Comparison of ENCODE assay signal across 35 cellular contexts in genomic region chr11:4495487-4495886, GRCh38. TPM values are rescaled to one million over a fixed set of nuclear protein-coding genes. Genes with fewer than 3 reads are reported as not detected.
A peak's percentile ranks its signal among the peaks of the same experiment; 100 is the strongest.
DNase-seq lines count a peak whose midpoint lies in the region; FAIRE-seq and TF ChIP-seq lines count a peak whose summit lies in the region.
"Had no signal": no experiment of that assay in that cellular context is flagged by ENCODE, and none has a peak within 500 bp of the region (broad histone marks: within the 10 kb centered on the region; RNA-seq: fewer than 3 reads in every experiment).

No MANE protein-coding gene starts in this region.

- no peaks in the 10 kb centered on the region for H3K4me1 ChIP-seq in HEK293 (ENCODE audit: control insufficient read depth, insufficient read depth, low read length)
- H3K4me1 ChIP-seq: A549, Peyer's patch had no signal

- peaks cover 8% of the 10 kb centered on the region for H3K27me3 Mint-ChIP-seq in activated CD4-positive, alpha-beta memory T cell treated with anti-CD3 and anti-CD28 coated beads for 36 hours
- H3K27me3 Mint-ChIP-seq in activated CD4-positive, alpha-beta memory T cell treated with anti-CD3 and anti-CD28 coated beads, Interleukin-2, amount 10 ng/mL, durations not matched to agents 7 days and 5 days = peaks cover 24% of the 10 kb centered on the region
- H3K27me3 Mint-ChIP-seq in immature natural killer cell (ENCODE audit: low read depth in 3 of 3) = peaks cover 4 to 7% (median 4%) of the 10 kb centered on the region in 3 donors

- peaks cover 4% of the 10 kb centered on the region for H3K9me3 Mint-ChIP-seq in activated CD4-positive, alpha-beta memory T cell treated with anti-CD3 and anti-CD28 coated beads for 36 hours
- peaks cover 5% of the 10 kb centered on the region for H3K9me3 Mint-ChIP-seq in activated CD4-positive, alpha-beta memory T cell treated with anti-CD3 and anti-CD28 coated beads, Interleukin-2, amount 10 ng/mL, durations not matched to agents 7 days and 5 days
- no peaks in the 10 kb centered on the region for H3K9me3 Mint-ChIP-seq in immature natural killer cell
- H3K9me3 Mint-ChIP-seq: activated T-cell treated with anti-CD3 and anti-CD28 coated beads, Interleukin-2, amount 50 U/mL, for 24 hours; central memory CD8-positive, alpha-beta T cell; HFFc6; memory B cell had no signal

- no peak for FAIRE-seq in D721Med (lab: Jason Lieb, UNC)
- FAIRE-seq: A549 had no signal

- H3K27ac ChIP-seq in HEK293 (ENCODE audit: extremely low read depth, low read depth, low read length) = no peak overlapping the region
- H3K27ac ChIP-seq: A549, esophagus muscularis mucosa, gastroesophageal sphincter, Peyer's patch, upper lobe of left lung had no signal

- CTCF ChIA-PET in activated CD4-positive, alpha-beta memory T cell treated with anti-CD3 and anti-CD28 coated beads for 36 hours (lab: Charles Lee) = interaction anchor here (5.4 kb wide), 1 partner anchor 310 kb away, joined by 83 read pairs; no protein-coding TSS in a partner anchor
- CTCF ChIA-PET in activated CD4-positive, alpha-beta memory T cell treated with anti-CD3 and anti-CD28 coated beads, Interleukin-2, amount 10 ng/mL, durations not matched to agents 7 days and 5 days (lab: Charles Lee) = interaction anchor here (4.3 kb wide), 1 partner anchor 308 kb away, joined by 73 read pairs; no protein-coding TSS in a partner anchor
- CTCF ChIA-PET in HEK293 (lab: Yijun Ruan, JAX) = interaction anchor here (5.8 kb wide), 1 partner anchor 308 kb away, joined by 87 read pairs; no protein-coding TSS in a partner anchor

- no peak overlapping the region for H3K4me3 Mint-ChIP-seq in activated CD4-positive, alpha-beta memory T cell treated with anti-CD3 and anti-CD28 coated beads for 36 hours
- no peak overlapping the region for H3K4me3 Mint-ChIP-seq in activated CD4-positive, alpha-beta memory T cell treated with anti-CD3 and anti-CD28 coated beads, Interleukin-2, amount 10 ng/mL, durations not matched to agents 7 days and 5 days
- H3K4me3 Mint-ChIP-seq in immature natural killer cell = no peak overlapping the region
- H3K4me3 Mint-ChIP-seq: activated T-cell treated with anti-CD3 and anti-CD28 coated beads, Interleukin-2, amount 50 U/mL, for 24 hours; CD4-positive, CD25-positive, alpha-beta regulatory T cell; central memory CD8-positive, alpha-beta T cell; dendritic cell treated with granulocyte-macrophage colony-stimulating factor and Interleukin-4, amounts not matched to agents 40 ng/mL and 50 ng/mL, for 4 days; endodermal cell; HFFc6; memory B cell; nephron progenitor cell; stimulated activated naive B cell treated with anti-CD40 and anti-IgM and Interleukin-4, amounts not matched to agents 10 μg/mL and 1 μg/mL and 100 μg/mL, for 72 hours had no signal

- DNase-seq in activated CD4-positive, alpha-beta memory T cell treated with anti-CD3 and anti-CD28 coated beads for 36 hours = peak; percentile 14
- DNase-seq in activated CD4-positive, alpha-beta memory T cell treated with anti-CD3 and anti-CD28 coated beads, Interleukin-2, amount 10 ng/mL, durations not matched to agents 7 days and 5 days = no peak
- DNase-seq in cardiac fibroblast (ENCODE audit: low read depth in 2 of 2) = peak; percentile 4 to 35
- DNase-seq in lung microvascular endothelial cell (ENCODE audit: low read depth in 2 of 2) = peak; percentile 3 to 34
- no peak for DNase-seq in immature natural killer cell
- no peak for DNase-seq in D721Med (ENCODE audit: insufficient read length, low spot score)
- no peak for DNase-seq in islet precursor cell
- DNase-seq: activated CD4-positive, CD25-positive, alpha-beta regulatory T cell treated with anti-CD3 and anti-CD28 coated beads, Interleukin-2, amount 50 U/mL, for 72 hours; activated gamma-delta T cell; activated T-cell treated with anti-CD3 and anti-CD28 coated beads, Interleukin-2, amount 50 U/mL, for 24 hours; CD4-positive, CD25-positive, alpha-beta regulatory T cell; DMS 273 treated with DMSO at 0.1 percent for 48 hours; endodermal cell; HFFc6; NCI-H1417; NCI-H2029 treated with DMSO at 0.1 percent for 48 hours; NCI-H2227 treated with DMSO at 0.1 percent for 48 hours; NCI-H526 treated with DMSO at 0.1 percent for 48 hours; nephron progenitor cell; Peyer's patch; SHP77 treated with DMSO at 0.1 percent for 48 hours; stimulated activated naive B cell treated with anti-CD40 and anti-IgM and Interleukin-4, amounts not matched to agents 10 μg/mL and 1 μg/mL and 100 μg/mL, for 72 hours; substantia nigra; upper lobe of left lung had no signal

- no peak overlapping the region for H3K27ac Mint-ChIP-seq in activated CD4-positive, alpha-beta memory T cell treated with anti-CD3 and anti-CD28 coated beads for 36 hours
- no peak overlapping the region for H3K27ac Mint-ChIP-seq in activated CD4-positive, alpha-beta memory T cell treated with anti-CD3 and anti-CD28 coated beads, Interleukin-2, amount 10 ng/mL, durations not matched to agents 7 days and 5 days
- H3K27ac Mint-ChIP-seq in immature natural killer cell = no peak overlapping the region
- H3K27ac Mint-ChIP-seq: activated T-cell treated with anti-CD3 and anti-CD28 coated beads, Interleukin-2, amount 50 U/mL, for 24 hours; CD4-positive, CD25-positive, alpha-beta regulatory T cell; dendritic cell treated with granulocyte-macrophage colony-stimulating factor and Interleukin-4, amounts not matched to agents 40 ng/mL and 50 ng/mL, for 4 days; endodermal cell; HFFc6; memory B cell; nephron progenitor cell; stimulated activated naive B cell treated with anti-CD40 and anti-IgM and Interleukin-4, amounts not matched to agents 10 μg/mL and 1 μg/mL and 100 μg/mL, for 72 hours had no signal

- H3K4me1 Mint-ChIP-seq in activated CD4-positive, alpha-beta memory T cell treated with anti-CD3 and anti-CD28 coated beads for 36 hours (ENCODE audit: low read depth) = peaks cover 6% of the 10 kb centered on the region
- H3K4me1 Mint-ChIP-seq in activated CD4-positive, alpha-beta memory T cell treated with anti-CD3 and anti-CD28 coated beads, Interleukin-2, amount 10 ng/mL, durations not matched to agents 7 days and 5 days = peaks cover 5% of the 10 kb centered on the region
- no peaks in the 10 kb centered on the region for H3K4me1 Mint-ChIP-seq in immature natural killer cell
- H3K4me1 Mint-ChIP-seq: central memory CD8-positive, alpha-beta T cell; endodermal cell had no signal

- H3K4me3 ChIP-seq in HEK293 (ENCODE audit: low read depth, low read length) (no peak overlapping the region), cardiac fibroblast (replicated peaks in 1 of 2; ENCODE audit: low read depth in 2 of 2, low read length in 2 of 2) (no peak overlapping the region)
- H3K4me3 ChIP-seq: A549, esophagus muscularis mucosa, gastroesophageal sphincter, Peyer's patch, upper lobe of left lung had no signal

- intact Hi-C loops in activated CD4-positive, alpha-beta memory T cell treated with anti-CD3 and anti-CD28 coated beads for 36 hours (cut with micrococcal nuclease) = no loop called here

- H3K36me3 Mint-ChIP-seq in activated CD4-positive, alpha-beta memory T cell treated with anti-CD3 and anti-CD28 coated beads for 36 hours = no peaks in the 10 kb centered on the region
- no peaks in the 10 kb centered on the region for H3K36me3 Mint-ChIP-seq in activated CD4-positive, alpha-beta memory T cell treated with anti-CD3 and anti-CD28 coated beads, Interleukin-2, amount 10 ng/mL, durations not matched to agents 7 days and 5 days (ENCODE audit: low read depth)
- H3K36me3 Mint-ChIP-seq in immature natural killer cell = no peaks in the 10 kb centered on the region
- H3K36me3 Mint-ChIP-seq: CD4-positive, CD25-positive, alpha-beta regulatory T cell; memory B cell; stimulated activated naive B cell treated with anti-CD40 and anti-IgM and Interleukin-4, amounts not matched to agents 10 μg/mL and 1 μg/mL and 100 μg/mL, for 72 hours had no signal

- TF ChIP-seq CTCF in HEK293 (tag by site-specific recombination; IDR thresholded peaks at IDR 0.05) (no peak), cardiac fibroblast (IDR thresholded peaks at IDR 0.05; ENCODE audit: low read depth, low read length) (no peak), D721Med (IDR thresholded peaks at IDR 0.05; ENCODE audit: insufficient read depth, missing control alignments) (no peak)

- POLR2A ChIA-PET in activated CD4-positive, alpha-beta memory T cell treated with anti-CD3 and anti-CD28 coated beads for 36 hours (lab: Charles Lee) = no interaction called here
- POLR2A ChIA-PET in activated CD4-positive, alpha-beta memory T cell treated with anti-CD3 and anti-CD28 coated beads, Interleukin-2, amount 10 ng/mL, durations not matched to agents 7 days and 5 days (lab: Charles Lee) = no interaction called here
- POLR2A ChIA-PET in HEK293 (lab: Yijun Ruan, JAX) = no interaction called here

- no peaks in the 10 kb centered on the region for H3K9me3 ChIP-seq in HEK293 (ENCODE audit: control insufficient read depth, insufficient read depth, low read depth, low read length)
- H3K9me3 ChIP-seq: esophagus muscularis mucosa, gastroesophageal sphincter, Peyer's patch, upper lobe of left lung had no signal

- H3K36me3 ChIP-seq in HEK293 (ENCODE audit: control insufficient read depth in 2 of 2, insufficient read depth in 1 of 2, low read length in 2 of 2) = no peaks in the 10 kb centered on the region
- H3K36me3 ChIP-seq: esophagus muscularis mucosa, gastroesophageal sphincter, Peyer's patch, upper lobe of left lung had no signal

RNA-seq across cellular contexts. Expression of gene OR52K1, which starts 13.0 kb away (rescaled TPM):
- total RNA-seq in activated CD4-positive, alpha-beta memory T cell treated with anti-CD3 and anti-CD28 coated beads for 36 hours = not detected
- not detected for total RNA-seq in activated CD4-positive, alpha-beta memory T cell treated with anti-CD3 and anti-CD28 coated beads, Interleukin-2, amount 10 ng/mL, durations not matched to agents 7 days and 5 days
- total RNA-seq in lung microvascular endothelial cell = not detected in 2 replicates
- not detected for polyA plus RNA-seq in immature natural killer cell
- total RNA-seq: CD4-positive, CD25-positive, alpha-beta regulatory T cell; endodermal cell; gastroesophageal sphincter; HFFc6; HT-29; MCF 10A; osteoblast; Peyer's patch; T-helper 2 cell treated with Interferon-gamma antibody and Interleukin-4, amounts not matched to agents 100 ng/mL and 5 ng/mL, for 36 hours had no signal
- polyA plus RNA-seq: A549; CD4-positive, CD25-positive, alpha-beta regulatory T cell had no signal

RNA-seq across cellular contexts. Expression of gene OR52K2, which starts 46.4 kb away (rescaled TPM):
- not detected for total RNA-seq in activated CD4-positive, alpha-beta memory T cell treated with anti-CD3 and anti-CD28 coated beads for 36 hours
- total RNA-seq in activated CD4-positive, alpha-beta memory T cell treated with anti-CD3 and anti-CD28 coated beads, Interleukin-2, amount 10 ng/mL, durations not matched to agents 7 days and 5 days = not detected
- total RNA-seq in lung microvascular endothelial cell = not detected in 2 replicates
- not detected for polyA plus RNA-seq in immature natural killer cell
- total RNA-seq: CD4-positive, CD25-positive, alpha-beta regulatory T cell; endodermal cell; esophagus muscularis mucosa; HFFc6; HT-29; MCF 10A; osteoblast; Peyer's patch; T-helper 2 cell treated with Interferon-gamma antibody and Interleukin-4, amounts not matched to agents 100 ng/mL and 5 ng/mL, for 36 hours; upper lobe of left lung had no signal
- polyA plus RNA-seq: A549; CD4-positive, CD25-positive, alpha-beta regulatory T cell had no signal

RNA-seq across cellular contexts. Expression of gene OR52M1, which starts 49.5 kb away (rescaled TPM):
- not detected for total RNA-seq in activated CD4-positive, alpha-beta memory T cell treated with anti-CD3 and anti-CD28 coated beads for 36 hours
- not detected for total RNA-seq in activated CD4-positive, alpha-beta memory T cell treated with anti-CD3 and anti-CD28 coated beads, Interleukin-2, amount 10 ng/mL, durations not matched to agents 7 days and 5 days
- total RNA-seq in lung microvascular endothelial cell = not detected in 2 replicates
- not detected for polyA plus RNA-seq in immature natural killer cell
- total RNA-seq: CD4-positive, CD25-positive, alpha-beta regulatory T cell; endodermal cell; esophagus muscularis mucosa; gastroesophageal sphincter; HFFc6; HT-29; MCF 10A; osteoblast; Peyer's patch; T-helper 2 cell treated with Interferon-gamma antibody and Interleukin-4, amounts not matched to agents 100 ng/mL and 5 ng/mL, for 36 hours; upper lobe of left lung had no signal
- polyA plus RNA-seq: A549; CD4-positive, CD25-positive, alpha-beta regulatory T cell had no signal

Comparison
In these comparisons a context has a peak if more than half of its experiments do, and no peak if none do; other contexts are left out.
1. DNase-seq: peak in activated CD4-positive, alpha-beta memory T cell treated with anti-CD3 and anti-CD28 coated beads for 36 hours (single experiment), cardiac fibroblast (2 of 2) and lung microvascular endothelial cell (2 of 2); none in activated CD4-positive, alpha-beta memory T cell treated with anti-CD3 and anti-CD28 coated beads, Interleukin-2, amount 10 ng/mL, durations not matched to agents 7 days and 5 days (single experiment), immature natural killer cell (0 of 3), D721Med (single experiment) and islet precursor cell (single experiment).